ENCODE assay signal across 9 cellular contexts in the genomic region with DNA sequence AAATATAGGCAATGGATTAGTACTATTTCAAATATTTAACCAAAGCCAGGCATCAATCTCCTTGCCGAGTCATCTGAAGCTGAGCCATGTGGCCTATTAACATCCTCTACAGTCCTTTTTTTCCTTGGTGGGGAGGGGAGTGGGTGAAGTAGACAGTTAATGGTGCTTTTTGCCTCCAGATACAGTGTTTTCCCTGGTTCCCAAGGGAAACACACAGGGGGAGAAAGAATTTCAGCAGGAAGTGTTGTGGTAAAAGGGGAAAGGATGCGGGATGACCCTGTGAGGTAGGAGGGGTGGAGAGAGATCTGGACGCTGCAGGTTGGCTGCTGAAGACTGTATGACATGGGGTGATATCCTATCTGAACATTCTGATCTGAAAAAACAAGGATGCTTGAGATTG. TPM values are rescaled to one million over a fixed set of nuclear protein-coding genes. Genes with fewer than 3 reads are reported as not detected.
DNase-seq lines count a peak whose midpoint lies in the region; ATAC-seq and TF ChIP-seq lines count a peak whose summit lies in the region.
"Had no signal": no experiment of that assay in that cellular context is flagged by ENCODE, and none has a peak within 500 bp of the region (broad histone marks: within the 10 kb centered on the region; RNA-seq: fewer than 3 reads in every experiment).

No MANE protein-coding gene starts in this region.

- H3K27ac ChIP-seq in stomach (peak overlapping the region in 4 of 5 donors; percentile 9 to 59 (median 54)), aorta (ENCODE audit: low read depth in 1 of 2, low read length in 2 of 2) (no peak overlapping the region)
- H3K27ac ChIP-seq: 22Rv1 had no signal

- 43 to 57% (median 53%) methylated on average over 3 of the region's 3 CpGs for WGBS in stomach, 5 donors
- 41 to 47% methylated on average over 3 of the region's 3 CpGs for WGBS in aorta, 2 donors

- H3K4me3 ChIP-seq in stomach (no peak overlapping the region), aorta (ENCODE audit: low read length in 2 of 2) (no peak overlapping the region)

- TF ChIP-seq POLR2A in stomach (IDR thresholded peaks at IDR 0.05): no peak

- intact Hi-C loops in stomach (cut with DNase I; ENCODE audit: low total_unique reads) (no loop called here), aorta (cut with DNase I) (no loop called here)

- TF ChIP-seq EP300 in stomach (IDR thresholded peaks at IDR 0.05): no peak

- H3K27me3 ChIP-seq in stomach (no peaks in the 10 kb centered on the region), aorta (ENCODE audit: control insufficient read depth in 1 of 2, insufficient read depth in 2 of 2, low read length in 1 of 2) (no peaks in the 10 kb centered on the region)

- DNase-seq in DMS 273 (lab: John Stamatoyannopoulos, UW; ENCODE audit: unreplicated experiment): peak; percentile 16
- no peak for DNase-seq in DMS 273 treated with DMSO at 0.1 percent for 48 hours (lab: John Stamatoyannopoulos, UW)
- DNase-seq in activated naive CD8-positive, alpha-beta T cell treated with anti-CD3 and anti-CD28 coated beads, Interleukin-2, amount 50 U/mL, for 24 hours: no peak
- peak; percentile 67 for DNase-seq in hepatic stellate cell (ENCODE audit: low spot score)
- no peak for DNase-seq in stomach
- DNase-seq in dedifferentiated amniotic fluid mesenchymal stem cell (ENCODE audit: extremely low spot score): no peak
- no peak for DNase-seq in aorta

- H3K4me1 ChIP-seq in stomach (peaks cover 0 to 67% (median 32%) of the 10 kb centered on the region in 4 donors), aorta (ENCODE audit: control insufficient read depth in 1 of 2, insufficient read depth in 2 of 2, low read length in 2 of 2) (peaks cover 0 to 2% of the 10 kb centered on the region in 2 donors)

- H3K9me3 Mint-ChIP-seq in activated naive CD8-positive, alpha-beta T cell treated with anti-CD3 and anti-CD28 coated beads, Interleukin-2, amount 50 U/mL, for 24 hours: no peaks in the 10 kb centered on the region

- peaks cover 13% of the 10 kb centered on the region for H3K4me1 Mint-ChIP-seq in activated naive CD8-positive, alpha-beta T cell treated with anti-CD3 and anti-CD28 coated beads, Interleukin-2, amount 50 U/mL, for 24 hours

- peak overlapping the region; percentile 37 for H3K27ac Mint-ChIP-seq in activated naive CD8-positive, alpha-beta T cell treated with anti-CD3 and anti-CD28 coated beads, Interleukin-2, amount 50 U/mL, for 24 hours

- H3K27me3 Mint-ChIP-seq in activated naive CD8-positive, alpha-beta T cell treated with anti-CD3 and anti-CD28 coated beads, Interleukin-2, amount 50 U/mL, for 24 hours: no peaks in the 10 kb centered on the region

- H3K36me3 Mint-ChIP-seq in activated naive CD8-positive, alpha-beta T cell treated with anti-CD3 and anti-CD28 coated beads, Interleukin-2, amount 50 U/mL, for 24 hours (ENCODE audit: low read depth): peaks cover 23% of the 10 kb centered on the region

- TF ChIP-seq CTCF in stomach (IDR thresholded peaks at IDR 0.05): no peak

- H3K9me3 ChIP-seq in stomach (no peaks in the 10 kb centered on the region), aorta (ENCODE audit: control insufficient read depth, low read length) (no peaks in the 10 kb centered on the region)

- ATAC-seq in activated naive CD8-positive, alpha-beta T cell treated with anti-CD3 and anti-CD28 coated beads, Interleukin-2, amount 50 U/mL, for 24 hours: no peak
- ATAC-seq in HG02840 (IDR thresholded peaks at IDR 0.05; ENCODE audit: low FRiP score, unreplicated experiment) (no peak), aorta (ENCODE audit: low FRiP score) (no peak)

- H3K4me3 Mint-ChIP-seq in activated naive CD8-positive, alpha-beta T cell treated with anti-CD3 and anti-CD28 coated beads, Interleukin-2, amount 50 U/mL, for 24 hours: no peak overlapping the region

- H3K36me3 ChIP-seq in stomach (peaks cover 0 to 3% (median 0%) of the 10 kb centered on the region in 4 donors), aorta (ENCODE audit: control insufficient read depth in 1 of 2, insufficient read depth in 2 of 2, low read length in 1 of 2) (no peaks in the 10 kb centered on the region)

RNA-seq across cellular contexts. Expression of a gene that starts 9.6 kb away (rescaled TPM):
- total RNA-seq in stomach (not detected), aorta (not detected)
- polyA plus RNA-seq in stomach (not detected), aorta (not detected)

RNA-seq across cellular contexts. Expression of a gene that starts 40.8 kb away (rescaled TPM):
- 10 to 100 TPM in 3 of 5 donors, 1 to 10 TPM in 2; 5.4 to 37.9 (median 13.4) TPM for total RNA-seq in stomach
- polyA plus RNA-seq in stomach: 10 to 100 TPM; 13.1 to 24.1 (median 14.1) TPM
- 10 to 100 TPM; 16.3 to 23.8 TPM for total RNA-seq in aorta
- 10 to 100 TPM in 1 of 2 donors, 1 to 10 TPM in 1; 6.0 to 10.0 TPM for polyA plus RNA-seq in aorta

Comparison
In these comparisons a context has a peak if more than half of its experiments do, and no peak if none do; other contexts are left out.
1. DNase-seq: peak in DMS 273 (single experiment) and hepatic stellate cell (single experiment); none in DMS 273 treated with DMSO at 0.1 percent for 48 hours (single experiment), activated naive CD8-positive, alpha-beta T cell treated with anti-CD3 and anti-CD28 coated beads, Interleukin-2, amount 50 U/mL, for 24 hours (single experiment), stomach (single experiment), dedifferentiated amniotic fluid mesenchymal stem cell (single experiment) and aorta (0 of 2).
2. H3K27ac ChIP-seq: peak in stomach (4 of 5); none in aorta (0 of 2).